In genomic region chr1:169321539-169321938, GRCh38 we compare ENCODE assay signal across 1 cellular context.
TF ChIP-seq lines count a peak whose summit lies in the region.

No MANE protein-coding gene starts in this region.

TF ChIP-seq in WTC11, 78 proteins besides CTCF, POLR2A, EP300 and RAD21 (continued from another document):
- no peak for TF ChIP-seq ARID4B (CRISPR knock-in tag; IDR thresholded peaks at IDR 0.05; ENCODE audit: borderline replicate concordance)
